28 cellular contexts compared by ENCODE assay signal in the genomic region with DNA sequence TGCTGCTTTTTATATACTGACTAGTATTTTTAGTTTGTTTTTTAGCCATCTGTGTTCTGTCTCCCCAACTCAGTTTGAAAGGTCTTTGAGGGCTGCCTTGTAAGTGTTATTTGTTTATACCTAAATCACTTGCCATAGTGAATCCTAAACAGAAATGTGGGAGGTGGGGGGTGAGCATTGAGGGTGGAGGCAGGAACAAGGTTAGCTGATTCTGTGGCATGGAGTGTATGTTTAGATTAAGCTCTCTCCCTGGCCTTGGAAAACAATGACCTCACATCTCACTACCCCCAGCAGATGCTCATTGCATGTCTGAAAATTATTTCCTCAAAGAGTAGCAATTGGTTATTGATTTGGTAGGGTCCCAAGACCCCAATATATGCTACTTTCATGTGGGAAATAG. TPM values are rescaled to one million over a fixed set of nuclear protein-coding genes. Genes with fewer than 3 reads are reported as not detected.
"Had no signal": no experiment of that assay in that cellular context is flagged by ENCODE, and none has a peak within 500 bp of the region (broad histone marks: within the 10 kb centered on the region; RNA-seq: fewer than 3 reads in every experiment).

No MANE protein-coding gene starts in this region.

- H3K9ac ChIP-seq: SK-N-SH had no signal

- H3K9me3 ChIP-seq: adrenal gland, breast epithelium, MG63, SJCRH30, SK-N-SH had no signal

- H3K4me1 ChIP-seq: adrenal gland, breast epithelium, SJCRH30 had no signal

- DNase-seq: activated CD4-positive, alpha-beta T cell treated with anti-CD3 and anti-CD28 coated beads for 36 hours; activated CD8-positive, alpha-beta memory T cell treated with anti-CD3 and anti-CD28 coated beads, Interleukin-2, amount 50 U/mL, for 4 hours; activated CD8-positive, alpha-beta T cell treated with anti-CD3 and anti-CD28 coated beads for 36 hours; activated gamma-delta T cell treated with Interleukin-2 at 50 U/mL for 16 hours; activated naive CD4-positive, alpha-beta T cell treated with anti-CD3 and anti-CD28 coated beads, Interleukin-2, amount 10 ng/mL, durations not matched to agents 7 days and 5 days; activated naive CD8-positive, alpha-beta T cell treated with anti-CD3 and anti-CD28 coated beads for 36 hours; activated T-cell treated with anti-CD3 and anti-CD28 coated beads, Interleukin-2, amount 50 U/mL, for 72 hours; adrenal gland; anterior cingulate cortex; caudate nucleus; MG63; MV-4-11; NCI-H1092 treated with DMSO at 0.1 percent for 48 hours; NCI-H1436; NCI-H1694 treated with DMSO at 0.1 percent for 48 hours; NCI-H2029 treated with DMSO at 0.1 percent for 48 hours; NCI-H345; NCI-H510A; NCI-H526 treated with DMSO at 0.1 percent for 48 hours; NCI-H82; SJCRH30; SK-N-SH; T-helper 1 cell; WERI-Rb-1 had no signal

- ATAC-seq: activated CD4-positive, alpha-beta T cell treated with anti-CD3 and anti-CD28 coated beads for 36 hours; activated CD8-positive, alpha-beta T cell treated with anti-CD3 and anti-CD28 coated beads for 36 hours; activated T-cell treated with anti-CD3 and anti-CD28 coated beads, Interleukin-2, amount 50 U/mL, for 72 hours had no signal

- H3K4me3 Mint-ChIP-seq: activated CD4-positive, alpha-beta T cell treated with anti-CD3 and anti-CD28 coated beads for 36 hours; activated CD8-positive, alpha-beta T cell treated with anti-CD3 and anti-CD28 coated beads for 36 hours; activated naive CD4-positive, alpha-beta T cell treated with anti-CD3 and anti-CD28 coated beads, Interleukin-2, amount 10 ng/mL, durations not matched to agents 7 days and 5 days; activated naive CD8-positive, alpha-beta T cell treated with anti-CD3 and anti-CD28 coated beads for 36 hours; activated T-cell treated with anti-CD3 and anti-CD28 coated beads, Interleukin-2, amount 50 U/mL, for 72 hours had no signal

- H3K27ac ChIP-seq: adrenal gland, SJCRH30, WERI-Rb-1 had no signal

- H3K36me3 ChIP-seq: adrenal gland, breast epithelium, MG63, SJCRH30, WERI-Rb-1 had no signal

- H3K36me3 Mint-ChIP-seq: activated naive CD4-positive, alpha-beta T cell treated with anti-CD3 and anti-CD28 coated beads, Interleukin-2, amount 10 ng/mL, durations not matched to agents 7 days and 5 days; activated naive CD8-positive, alpha-beta T cell treated with anti-CD3 and anti-CD28 coated beads for 36 hours had no signal

- H3K9me3 Mint-ChIP-seq: activated CD8-positive, alpha-beta T cell treated with anti-CD3 and anti-CD28 coated beads for 36 hours; activated naive CD4-positive, alpha-beta T cell treated with anti-CD3 and anti-CD28 coated beads, Interleukin-2, amount 10 ng/mL, durations not matched to agents 7 days and 5 days; activated naive CD8-positive, alpha-beta T cell treated with anti-CD3 and anti-CD28 coated beads for 36 hours; activated T-cell treated with anti-CD3 and anti-CD28 coated beads, Interleukin-2, amount 50 U/mL, for 72 hours; activated T-helper 2 cell treated with anti-CD3 and anti-CD28 coated beads, Interferon-gamma antibody, Interleukin-2, Interleukin-4, amounts not matched to agents 10 μg/mL and 5 μg/mL and 100 μg/mL, durations not matched to agents 14 hours and 24 hours and 36 hours had no signal

- H3K27ac Mint-ChIP-seq: activated CD4-positive, alpha-beta T cell treated with anti-CD3 and anti-CD28 coated beads for 36 hours; activated CD8-positive, alpha-beta T cell treated with anti-CD3 and anti-CD28 coated beads for 36 hours; activated naive CD4-positive, alpha-beta T cell treated with anti-CD3 and anti-CD28 coated beads, Interleukin-2, amount 10 ng/mL, durations not matched to agents 7 days and 5 days; activated naive CD8-positive, alpha-beta T cell treated with anti-CD3 and anti-CD28 coated beads for 36 hours; activated T-cell treated with anti-CD3 and anti-CD28 coated beads, Interleukin-2, amount 50 U/mL, for 72 hours; activated T-helper 2 cell treated with anti-CD3 and anti-CD28 coated beads, Interferon-gamma antibody, Interleukin-2, Interleukin-4, amounts not matched to agents 10 μg/mL and 5 μg/mL and 100 μg/mL, durations not matched to agents 14 hours and 24 hours and 36 hours had no signal

- H3K4me2 ChIP-seq: SK-N-SH had no signal

- H3K4me1 Mint-ChIP-seq: activated CD4-positive, alpha-beta T cell treated with anti-CD3 and anti-CD28 coated beads for 36 hours; activated naive CD4-positive, alpha-beta T cell treated with anti-CD3 and anti-CD28 coated beads, Interleukin-2, amount 10 ng/mL, durations not matched to agents 7 days and 5 days; activated naive CD8-positive, alpha-beta T cell treated with anti-CD3 and anti-CD28 coated beads for 36 hours had no signal

- H3K4me3 ChIP-seq: adrenal gland, breast epithelium, MG63, SJCRH30 had no signal

- H3K27me3 ChIP-seq: adrenal gland, breast epithelium, MG63 had no signal

RNA-seq across cellular contexts. Expression of a gene that starts 1.2 kb away (rescaled TPM):
- total RNA-seq: activated CD4-positive, alpha-beta T cell treated with anti-CD3 and anti-CD28 coated beads for 36 hours; activated CD8-positive, alpha-beta T cell treated with anti-CD3 and anti-CD28 coated beads for 36 hours; activated naive CD8-positive, alpha-beta T cell treated with anti-CD3 and anti-CD28 coated beads for 36 hours; activated T-cell treated with anti-CD3 and anti-CD28 coated beads, Interleukin-2, amount 50 U/mL, for 72 hours; activated T-helper 2 cell treated with anti-CD3 and anti-CD28 coated beads, Interferon-gamma antibody, Interleukin-2, Interleukin-4, amounts not matched to agents 10 μg/mL and 5 μg/mL and 100 μg/mL, durations not matched to agents 14 hours and 24 hours and 36 hours; OCI-LY7; SJCRH30; T-helper 2 cell treated with Interferon-gamma antibody and Interleukin-4, amounts not matched to agents 100 ng/mL and 5 ng/mL, for 36 hours had no signal
